In the genomic region with DNA sequence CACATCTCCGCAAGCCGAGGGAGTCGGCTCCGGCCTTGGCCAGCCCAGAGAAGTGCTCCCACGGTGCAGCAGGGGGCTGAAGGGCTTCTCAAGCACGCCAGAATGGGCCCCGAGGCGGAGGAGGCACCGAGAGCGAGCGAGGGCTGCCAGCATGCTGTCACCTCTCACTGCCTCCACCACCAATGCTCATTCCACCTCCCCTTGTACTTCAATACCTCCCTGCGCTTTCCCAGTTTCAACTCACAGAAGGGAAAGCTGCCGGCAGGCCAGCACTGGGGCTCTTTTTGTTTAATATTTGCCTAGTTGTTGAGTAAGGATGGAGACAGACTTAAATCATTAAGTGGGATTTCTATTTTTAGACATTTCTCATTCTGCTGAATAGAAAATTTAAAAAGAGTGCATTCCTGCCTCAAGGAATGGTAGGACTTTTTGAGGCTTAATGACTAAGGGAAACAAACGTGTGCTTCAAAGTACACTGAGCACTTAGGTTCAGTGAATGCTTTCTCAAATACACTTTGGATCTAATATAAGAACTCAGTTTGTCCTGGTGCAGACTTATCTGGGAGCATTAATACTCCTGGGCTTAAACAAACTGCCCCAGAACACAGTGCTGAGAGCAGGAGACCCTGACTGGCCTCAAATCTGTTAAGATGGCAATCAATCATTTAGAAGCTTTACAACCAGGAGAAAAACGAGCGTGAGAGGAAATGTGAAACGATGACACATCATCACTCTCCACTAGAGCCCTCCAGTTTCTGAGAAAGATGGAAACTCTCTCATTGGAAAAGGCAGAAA, we compare ENCODE assay signal across 1 cellular context.
TF ChIP-seq lines count a peak whose summit lies in the region.

No MANE protein-coding gene starts in this region.

TF ChIP-seq in GM23338, 12 proteins besides CTCF, POLR2A, EP300 and RAD21 (continued from another document):
- TF ChIP-seq REST (IDR thresholded peaks at IDR 0.05; ENCODE audit: unreplicated experiment): no peak
- no peak for TF ChIP-seq POLR2AphosphoS5 (IDR thresholded peaks at IDR 0.05; ENCODE audit: low read depth)
- TF ChIP-seq ZNF331 (CRISPR knock-in tag; IDR thresholded peaks at IDR 0.05; ENCODE audit: low read depth): no peak
